19 cellular contexts compared by ENCODE assay signal in the genomic region with DNA sequence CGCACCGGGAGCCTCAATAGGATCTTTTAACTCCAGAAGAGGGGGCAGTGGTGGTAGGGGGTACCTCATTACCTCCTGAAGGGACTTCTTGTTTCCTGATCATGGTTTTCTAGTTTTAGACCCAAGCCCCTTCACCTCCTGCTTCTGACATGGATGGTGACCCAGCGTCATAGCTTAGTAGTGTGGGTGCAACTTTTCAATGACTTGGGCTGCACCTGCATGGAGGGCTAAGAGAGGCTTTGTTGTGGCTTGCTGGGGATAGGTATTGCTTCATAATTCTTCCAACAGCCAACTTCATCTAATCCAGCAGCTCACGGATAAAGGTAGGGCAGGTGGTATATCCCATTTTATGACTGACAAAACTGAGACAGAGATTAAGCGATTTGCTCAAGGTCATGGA. TPM values are rescaled to one million over a fixed set of nuclear protein-coding genes. Genes with fewer than 3 reads are reported as not detected.
DNase-seq lines count a peak whose midpoint lies in the region; TF ChIP-seq lines count a peak whose summit lies in the region.
"Had no signal": no experiment of that assay in that cellular context is flagged by ENCODE, and none has a peak within 500 bp of the region (broad histone marks: within the 10 kb centered on the region; RNA-seq: fewer than 3 reads in every experiment).

No MANE protein-coding gene starts in this region.

- intact Hi-C loops in activated T-helper 2 cell treated with anti-CD3 and anti-CD28 coated beads, Interferon-gamma antibody, Interleukin-2, Interleukin-4, amounts not matched to agents 10 μg/mL and 5 μg/mL and 100 μg/mL, durations not matched to agents 14 hours and 24 hours and 36 hours (cut with micrococcal nuclease) = no loop called here

- H3K4me1 Mint-ChIP-seq in activated T-helper 2 cell treated with anti-CD3 and anti-CD28 coated beads, Interferon-gamma antibody, Interleukin-2, Interleukin-4, amounts not matched to agents 10 μg/mL and 5 μg/mL and 100 μg/mL, durations not matched to agents 14 hours and 24 hours and 36 hours (ENCODE audit: low read depth) = peaks cover 59% of the 10 kb centered on the region
- H3K4me1 Mint-ChIP-seq in neural crest cell = peaks cover 37% of the 10 kb centered on the region

- no peaks in the 10 kb centered on the region for H3K9me3 Mint-ChIP-seq in activated T-helper 2 cell treated with anti-CD3 and anti-CD28 coated beads, Interferon-gamma antibody, Interleukin-2, Interleukin-4, amounts not matched to agents 10 μg/mL and 5 μg/mL and 100 μg/mL, durations not matched to agents 14 hours and 24 hours and 36 hours
- no peaks in the 10 kb centered on the region for H3K9me3 Mint-ChIP-seq in neural crest cell
- H3K9me3 Mint-ChIP-seq: WTC11 had no signal

- no peaks in the 10 kb centered on the region for H3K27me3 Mint-ChIP-seq in activated T-helper 2 cell treated with anti-CD3 and anti-CD28 coated beads, Interferon-gamma antibody, Interleukin-2, Interleukin-4, amounts not matched to agents 10 μg/mL and 5 μg/mL and 100 μg/mL, durations not matched to agents 14 hours and 24 hours and 36 hours (ENCODE audit: low read depth)
- peaks cover 13% of the 10 kb centered on the region for H3K27me3 Mint-ChIP-seq in neural crest cell (ENCODE audit: low read depth)

- peaks cover 46% of the 10 kb centered on the region for H3K36me3 Mint-ChIP-seq in activated T-helper 2 cell treated with anti-CD3 and anti-CD28 coated beads, Interferon-gamma antibody, Interleukin-2, Interleukin-4, amounts not matched to agents 10 μg/mL and 5 μg/mL and 100 μg/mL, durations not matched to agents 14 hours and 24 hours and 36 hours (ENCODE audit: low read depth)
- peaks cover 2% of the 10 kb centered on the region for H3K36me3 Mint-ChIP-seq in neural crest cell (ENCODE audit: low read depth)
- H3K36me3 Mint-ChIP-seq: WTC11 had no signal

- TF ChIP-seq CTCF in GM12865 (IDR thresholded peaks at IDR 0.05; ENCODE audit: insufficient read depth, low read depth, low read length, missing control alignments) (no peak), neural crest cell (conservative IDR thresholded peaks at IDR 0.05) (no peak)

- no peak overlapping the region for H3K27ac Mint-ChIP-seq in activated T-helper 2 cell treated with anti-CD3 and anti-CD28 coated beads, Interferon-gamma antibody, Interleukin-2, Interleukin-4, amounts not matched to agents 10 μg/mL and 5 μg/mL and 100 μg/mL, durations not matched to agents 14 hours and 24 hours and 36 hours
- H3K27ac Mint-ChIP-seq in neural crest cell (ENCODE audit: unreplicated experiment) = no peak overlapping the region
- H3K27ac Mint-ChIP-seq: WTC11 had no signal

- DNase-seq in NCI-H82 treated with DMSO at 0.1 percent for 48 hours (lab: John Stamatoyannopoulos, UW; ENCODE audit: unreplicated experiment) = peak; percentile 63
- no peak for DNase-seq in NCI-H82 (lab: John Stamatoyannopoulos, UW)
- DNase-seq in GM12865 (ENCODE audit: low read depth) = no peak
- no peak for DNase-seq in activated T-helper 2 cell treated with anti-CD3 and anti-CD28 coated beads, Interferon-gamma antibody, Interleukin-2, Interleukin-4, amounts not matched to agents 10 μg/mL and 5 μg/mL and 100 μg/mL, durations not matched to agents 14 hours and 24 hours and 36 hours (ENCODE audit: low spot score)
- DNase-seq in neural crest cell (ENCODE audit: low read depth, low spot score) = no peak
- no peak for DNase-seq in kidney tubule cell (ENCODE audit: low spot score)
- DNase-seq in stimulated activated CD4-positive, alpha-beta T cell treated with anti-CD3 and anti-CD28 coated beads, Interleukin-1b, Interleukin-23, amount 100 ng/mL, for 48 hours = no peak
- DNase-seq in 8988T = no peak
- DNase-seq: activated naive CD4-positive, alpha-beta T cell treated with Interleukin-2 at 50 U/mL for 16 hours; brain microvascular endothelial cell; dermis blood vessel endothelial cell; NCI-H1092; Peyer's patch; sigmoid colon; stimulated activated CD4-positive, alpha-beta T cell treated with anti-CD3 and anti-CD28 coated beads, Interleukin-2, amount 100 ng/mL, for 48 hours had no signal

- H3K4me3 ChIP-seq in GM12865 (ENCODE audit: low read depth, low read length) = peak overlapping the region; percentile 5
- H3K4me3 ChIP-seq: esophagus muscularis mucosa, Peyer's patch, sigmoid colon, tibial nerve had no signal

- H3K4me3 Mint-ChIP-seq in activated T-helper 2 cell treated with anti-CD3 and anti-CD28 coated beads, Interferon-gamma antibody, Interleukin-2, Interleukin-4, amounts not matched to agents 10 μg/mL and 5 μg/mL and 100 μg/mL, durations not matched to agents 14 hours and 24 hours and 36 hours (ENCODE audit: low read depth) = peak overlapping the region; percentile 60
- H3K4me3 Mint-ChIP-seq in neural crest cell = peak overlapping the region; percentile 90
- H3K4me3 Mint-ChIP-seq: CD14-positive monocyte, WTC11 had no signal

RNA-seq across cellular contexts. Expression of a gene that starts 3.0 kb away (rescaled TPM):
- total RNA-seq in activated T-helper 2 cell treated with anti-CD3 and anti-CD28 coated beads, Interferon-gamma antibody, Interleukin-2, Interleukin-4, amounts not matched to agents 10 μg/mL and 5 μg/mL and 100 μg/mL, durations not matched to agents 14 hours and 24 hours and 36 hours = 21.0 and 22.5 TPM in 2 replicates
- 26.4 and 26.8 TPM in 2 replicates for total RNA-seq in neural crest cell
